11 cellular contexts compared by ENCODE assay signal in the genomic region with DNA sequence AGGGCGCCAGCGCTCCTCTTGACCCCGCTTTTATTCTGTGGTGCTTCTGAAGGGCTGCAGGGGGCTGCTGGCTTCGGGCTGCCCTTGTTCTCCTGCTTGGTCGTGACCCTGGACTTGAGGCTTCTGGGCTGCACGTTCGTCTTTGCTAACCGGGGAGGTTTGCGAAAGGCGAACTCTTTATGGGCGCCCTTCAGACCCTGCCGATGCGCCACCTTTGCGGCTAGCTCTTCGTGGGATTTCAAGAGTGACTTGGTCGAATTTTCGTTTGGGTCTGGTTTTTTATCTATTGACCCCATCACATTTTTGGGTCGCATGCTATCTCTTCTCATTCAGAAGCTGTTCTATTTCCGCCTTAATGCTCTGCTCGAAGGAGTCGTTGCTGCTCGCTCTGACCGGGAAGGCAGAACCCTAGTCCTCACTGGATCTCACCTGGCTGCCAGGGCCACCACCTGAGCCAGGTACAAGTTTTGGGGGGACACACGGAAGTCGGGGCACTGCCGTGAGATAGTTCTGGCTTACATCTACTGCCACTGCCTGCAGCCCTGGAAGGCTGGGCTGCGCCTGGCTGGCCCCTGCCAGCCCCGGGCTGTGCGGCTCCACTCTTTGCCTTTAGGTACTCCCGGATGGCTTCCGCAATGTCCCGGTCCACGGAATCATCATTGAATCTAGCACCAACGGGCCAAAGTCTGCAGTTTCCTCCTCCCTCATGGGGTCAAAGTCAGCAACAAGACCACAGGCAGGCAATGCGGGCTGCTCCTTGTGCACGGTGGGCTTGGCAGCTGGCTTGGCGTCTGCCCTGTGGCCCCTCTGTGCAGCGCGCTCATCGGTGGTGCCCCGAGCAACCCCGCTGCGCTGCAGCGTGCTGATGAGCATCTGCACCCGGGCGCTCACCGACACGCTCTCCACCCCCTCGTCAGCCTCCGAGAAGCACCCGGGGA. TPM values are rescaled to one million over a fixed set of nuclear protein-coding genes. Genes with fewer than 3 reads are reported as not detected.
DNase-seq lines count a peak whose midpoint lies in the region; ATAC-seq and TF ChIP-seq lines count a peak whose summit lies in the region.
"Had no signal": no experiment of that assay in that cellular context is flagged by ENCODE, and none has a peak within 500 bp of the region (broad histone marks: within the 10 kb centered on the region; RNA-seq: fewer than 3 reads in every experiment).

No MANE protein-coding gene starts in this region.

- TF ChIP-seq CTCF in upper lobe of left lung (IDR thresholded peaks at IDR 0.05) = no peak

- ATAC-seq in Right ventricle myocardium superior (ENCODE audit: poor library complexity) = peak; percentile 18
- no peak for ATAC-seq in Right ventricle myocardium inferior
- ATAC-seq in activated naive CD8-positive, alpha-beta T cell treated with anti-CD3 and anti-CD28 coated beads, Interleukin-2, amount 50 U/mL, for 24 hours = peak; percentile 37
- peak; percentile 13 to 28 for ATAC-seq in upper lobe of left lung (ENCODE audit: low FRiP score in 2 of 2)

- 78 to 84% methylated on average over 29 to 47 of the region's 51 CpGs for WGBS in upper lobe of left lung, 2 donors

- peaks cover 2% of the 10 kb centered on the region for H3K27me3 Mint-ChIP-seq in activated naive CD8-positive, alpha-beta T cell treated with anti-CD3 and anti-CD28 coated beads, Interleukin-2, amount 50 U/mL, for 24 hours

- no peak for DNase-seq in Right ventricle myocardium superior
- DNase-seq in Right ventricle myocardium inferior (ENCODE audit: missing footprints) = no peak
- DNase-seq in activated naive CD8-positive, alpha-beta T cell treated with anti-CD3 and anti-CD28 coated beads, Interleukin-2, amount 50 U/mL, for 24 hours = peak; percentile 15
- peak in 1 of 2 donors; percentile 75 for DNase-seq in upper lobe of left lung
- no peak for DNase-seq in pons (ENCODE audit: low spot score)
- DNase-seq in NCI-H1105 treated with DMSO at 0.1 percent for 48 hours (lab: John Stamatoyannopoulos, UW) = no peak
- DNase-seq in NCI-H82 treated with DMSO at 0.1 percent for 48 hours (lab: John Stamatoyannopoulos, UW; ENCODE audit: unreplicated experiment) = no peak
- DNase-seq: NCI-H748 treated with DMSO at 0.1 percent for 48 hours had no signal

- no peak overlapping the region for H3K27ac Mint-ChIP-seq in activated naive CD8-positive, alpha-beta T cell treated with anti-CD3 and anti-CD28 coated beads, Interleukin-2, amount 50 U/mL, for 24 hours

- peak overlapping the region; percentile 78 for H3K4me3 Mint-ChIP-seq in activated naive CD8-positive, alpha-beta T cell treated with anti-CD3 and anti-CD28 coated beads, Interleukin-2, amount 50 U/mL, for 24 hours

- intact Hi-C loops in Right ventricle myocardium superior (cut with DNase I) = no loop called here
- intact Hi-C loops in Right ventricle myocardium inferior (cut with DNase I) = no loop called here

- H3K27me3 ChIP-seq in muscle layer of duodenum (ENCODE audit: low read depth, low read length) (no peaks in the 10 kb centered on the region), upper lobe of left lung (no peaks in the 10 kb centered on the region)
- H3K27me3 ChIP-seq: adrenal gland had no signal

- TF ChIP-seq POLR2A in upper lobe of left lung (IDR thresholded peaks at IDR 0.05) = no peak

- no peaks in the 10 kb centered on the region for H3K9me3 ChIP-seq in muscle layer of duodenum (ENCODE audit: control insufficient read depth in 1 of 2, low read length in 2 of 2)
- H3K9me3 ChIP-seq in upper lobe of left lung = peaks cover 4 to 10% (median 6%) of the 10 kb centered on the region in 4 donors

- no peak for TF ChIP-seq EP300 in upper lobe of left lung (IDR thresholded peaks at IDR 0.05)

- H3K36me3 ChIP-seq in muscle layer of duodenum (ENCODE audit: control insufficient read depth in 1 of 2, insufficient read depth in 2 of 2, low read length in 2 of 2) = peaks cover 0 to 39% of the 10 kb centered on the region in 2 donors
- H3K36me3 ChIP-seq in upper lobe of left lung = peaks cover 0 to 27% (median 15%) of the 10 kb centered on the region in 4 donors
- H3K36me3 ChIP-seq: adrenal gland had no signal

- H3K4me3 ChIP-seq in muscle layer of duodenum (ENCODE audit: low read depth in 1 of 2, low read length in 2 of 2) (peak overlapping the region; percentile 30 to 45), upper lobe of left lung (peak overlapping the region in 3 of 4 donors; percentile 30 to 46 (median 40))
- H3K4me3 ChIP-seq: adrenal gland had no signal

- peaks cover 43% of the 10 kb centered on the region for H3K4me1 Mint-ChIP-seq in activated naive CD8-positive, alpha-beta T cell treated with anti-CD3 and anti-CD28 coated beads, Interleukin-2, amount 50 U/mL, for 24 hours

- no peak overlapping the region for H3K27ac ChIP-seq in muscle layer of duodenum (ENCODE audit: low read length)
- no peak overlapping the region for H3K27ac ChIP-seq in upper lobe of left lung
- H3K27ac ChIP-seq: adrenal gland, epithelial cell of prostate had no signal

- peaks cover 14% of the 10 kb centered on the region for H3K9me3 Mint-ChIP-seq in activated naive CD8-positive, alpha-beta T cell treated with anti-CD3 and anti-CD28 coated beads, Interleukin-2, amount 50 U/mL, for 24 hours

- H3K4me1 ChIP-seq in muscle layer of duodenum (ENCODE audit: control insufficient read depth in 1 of 2, insufficient read depth in 2 of 2, low read length in 2 of 2) (no peaks in the 10 kb centered on the region), upper lobe of left lung (peaks cover 0 to 20% (median 9%) of the 10 kb centered on the region in 4 donors)
- H3K4me1 ChIP-seq: adrenal gland had no signal

- peaks cover 39% of the 10 kb centered on the region for H3K36me3 Mint-ChIP-seq in activated naive CD8-positive, alpha-beta T cell treated with anti-CD3 and anti-CD28 coated beads, Interleukin-2, amount 50 U/mL, for 24 hours (ENCODE audit: low read depth)

RNA-seq across cellular contexts. Expression of a gene that starts 16.2 kb away (rescaled TPM):
- 24.4 TPM for total RNA-seq in Right ventricle myocardium superior
- total RNA-seq in Right ventricle myocardium inferior = 27.7 TPM
- total RNA-seq in upper lobe of left lung = 10 to 100 TPM; 20.2 to 46.6 (median 32.9) TPM
